18 cellular contexts compared by ENCODE assay signal in the genomic region with DNA sequence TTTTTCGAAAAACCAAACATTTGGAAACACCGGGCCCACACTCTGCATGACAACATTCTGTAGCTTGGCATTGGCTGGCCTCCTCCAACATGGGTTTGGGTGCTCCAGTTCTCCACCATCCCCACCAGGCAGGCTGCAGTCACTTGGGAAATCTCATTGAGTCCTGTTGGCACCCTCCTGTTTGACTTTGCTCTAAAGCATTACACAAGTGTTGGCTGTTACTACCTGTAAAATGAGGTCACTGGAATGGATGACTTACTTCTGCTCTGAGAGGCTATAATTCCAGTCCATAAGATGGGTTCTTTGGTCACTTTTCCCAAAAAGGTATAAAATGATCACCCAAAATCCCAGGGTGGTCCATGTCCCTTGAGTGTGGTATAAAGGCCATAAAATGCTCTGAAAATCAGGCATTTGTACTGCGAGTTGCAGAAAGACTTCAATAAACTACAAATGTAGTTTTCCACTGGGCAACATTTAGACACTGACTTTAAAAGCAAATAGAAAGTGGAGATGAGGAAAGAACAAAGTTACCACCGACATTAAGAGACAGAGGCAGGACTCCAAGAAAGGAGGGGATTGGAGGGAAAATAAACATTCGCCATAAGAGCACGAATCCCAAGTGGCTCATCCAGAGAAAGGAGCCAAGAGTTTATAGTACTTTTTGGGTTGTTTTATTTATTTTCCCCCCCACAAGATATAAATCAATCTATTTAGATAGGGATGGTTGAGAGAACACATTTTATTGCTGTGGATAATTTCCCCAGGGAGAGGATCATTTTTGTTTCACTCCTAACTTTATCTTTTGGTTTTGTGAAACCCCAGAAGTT.
DNase-seq lines count a peak whose midpoint lies in the region; ATAC-seq and TF ChIP-seq lines count a peak whose summit lies in the region.
"Had no signal": no experiment of that assay in that cellular context is flagged by ENCODE, and none has a peak within 500 bp of the region (broad histone marks: within the 10 kb centered on the region; RNA-seq: fewer than 3 reads in every experiment).

No MANE protein-coding gene starts in this region.

- H3K79me2 ChIP-seq in neural cell (replicated peaks; ENCODE audit: insufficient read depth, low read length) = no peaks in the 10 kb centered on the region
- H3K79me2 ChIP-seq in neural progenitor cell (ENCODE audit: low read depth) = no peaks in the 10 kb centered on the region

- WGBS in aorta, 2 donors = 28 to 40% methylated on average over 6 of the region's 6 CpGs

- no peaks in the 10 kb centered on the region for H3K9me2 ChIP-seq in neural cell (ENCODE audit: insufficient read depth, low read length)

- H3K4me3 Mint-ChIP-seq in T-cell (no peak overlapping the region), neural progenitor cell (no peak overlapping the region)
- H3K4me3 Mint-ChIP-seq: activated B cell treated with CpG ODN at 0.5 μM for 24 hours had no signal

- intact Hi-C loops in Right ventricle myocardium superior (cut with DNase I) (no loop called here), left cardiac atrium (cut with DNase I) (no loop called here), aorta (cut with DNase I) (no loop called here)

- peaks cover 2% of the 10 kb centered on the region in 2 donors for H3K4me1 ChIP-seq in aorta (ENCODE audit: control insufficient read depth in 1 of 2, insufficient read depth in 2 of 2, low read length in 2 of 2)
- peaks cover 23% of the 10 kb centered on the region for H3K4me1 ChIP-seq in neural progenitor cell

- H3K27ac ChIP-seq in neural cell (ENCODE audit: low read length) (peak overlapping the region; percentile 73), aorta (ENCODE audit: low read depth in 1 of 2, low read length in 2 of 2) (no peak overlapping the region), neural progenitor cell (no peak overlapping the region)
- H3K27ac ChIP-seq: cardiac muscle cell had no signal

- DNase-seq in Right ventricle myocardium superior (no peak), left cardiac atrium (no peak), fibroblast of mammary gland (ENCODE audit: low read depth) (peak; percentile 49), aorta (no peak), T-cell (no peak), NCI-H748 (lab: John Stamatoyannopoulos, UW; ENCODE audit: unreplicated experiment) (no peak), neural progenitor cell (ENCODE audit: low spot score) (no peak)
- DNase-seq: activated B cell treated with CpG ODN at 0.5 μM for 24 hours; activated CD8-positive, alpha-beta memory T cell treated with anti-CD3 and anti-CD28 coated beads, Interleukin-2, amount 50 U/mL, for 4 hours; Caco-2; MV-4-11; NCI-H345; PC-3; stimulated activated CD4-positive, alpha-beta T cell treated with anti-CD3 and anti-CD28 coated beads, Interleukin-4, amount 100 ng/mL, for 24 hours had no signal

- no peak overlapping the region for H3K4me3 ChIP-seq in fibroblast of mammary gland (ENCODE audit: control insufficient read depth, low read depth, low read length)
- H3K4me3 ChIP-seq in neural cell (ENCODE audit: low read length) = no peak overlapping the region
- H3K4me3 ChIP-seq in aorta (ENCODE audit: low read length in 2 of 2) = no peak overlapping the region
- H3K4me3 ChIP-seq in neural progenitor cell = no peak overlapping the region
- H3K4me3 ChIP-seq: cardiac muscle cell had no signal

- no peak for TF ChIP-seq RAD21 in neural cell (conservative IDR thresholded peaks at IDR 0.05)

- H3K27me3 Mint-ChIP-seq in T-cell (peaks cover 0 to 4% of the 10 kb centered on the region in 2 donors), neural progenitor cell (ENCODE audit: insufficient read depth, low read depth) (peaks cover 9% of the 10 kb centered on the region)
- H3K27me3 Mint-ChIP-seq: activated B cell treated with CpG ODN at 0.5 μM for 24 hours had no signal

- H3K36me3 ChIP-seq in neural cell (ENCODE audit: insufficient read depth, low read length) = no peaks in the 10 kb centered on the region
- no peaks in the 10 kb centered on the region for H3K36me3 ChIP-seq in aorta (ENCODE audit: control insufficient read depth in 1 of 2, insufficient read depth in 2 of 2, low read length in 1 of 2)
- H3K36me3 ChIP-seq in neural progenitor cell = no peaks in the 10 kb centered on the region
- H3K36me3 ChIP-seq: cardiac muscle cell, heart left ventricle had no signal

- H3K36me3 Mint-ChIP-seq in T-cell = no peaks in the 10 kb centered on the region
- no peaks in the 10 kb centered on the region for H3K36me3 Mint-ChIP-seq in neural progenitor cell

- POLR2A ChIA-PET in T-cell (lab: Charles Lee) = no interaction called here

- H3K27me3 ChIP-seq in neural cell (ENCODE audit: insufficient read depth, low read depth, low read length) (no peaks in the 10 kb centered on the region), aorta (ENCODE audit: control insufficient read depth in 1 of 2, insufficient read depth in 2 of 2, low read length in 1 of 2) (no peaks in the 10 kb centered on the region), neural progenitor cell (no peaks in the 10 kb centered on the region)
- H3K27me3 ChIP-seq: cardiac muscle cell, heart left ventricle had no signal

- H3F3A ChIP-seq in neural cell (ENCODE audit: insufficient read depth, low read length, poor library complexity, severe bottlenecking) (no peaks in the 10 kb centered on the region), neural progenitor cell (ENCODE audit: low read depth) (peaks cover 9% of the 10 kb centered on the region)

- H4K20me1 ChIP-seq in neural cell (ENCODE audit: insufficient read depth) (no peaks in the 10 kb centered on the region), neural progenitor cell (ENCODE audit: low read depth) (no peaks in the 10 kb centered on the region)

- H3K9me3 Mint-ChIP-seq in T-cell = peaks cover 0 to 25% (median 7%) of the 10 kb centered on the region in 3 donors
- H3K9me3 Mint-ChIP-seq in neural progenitor cell = no peaks in the 10 kb centered on the region
- H3K9me3 Mint-ChIP-seq: activated B cell treated with CpG ODN at 0.5 μM for 24 hours had no signal

- no peak for TF ChIP-seq CTCF in fibroblast of mammary gland (conservative IDR thresholded peaks at IDR 0.05; ENCODE audit: control insufficient read depth, insufficient read depth, low read depth, low read length)
- no peak for TF ChIP-seq CTCF in neural cell (IDR thresholded peaks at IDR 0.05; ENCODE audit: poor library complexity, severe bottlenecking)
- no peak for TF ChIP-seq CTCF in neural progenitor cell (IDR thresholded peaks at IDR 0.05)

- H3K9me3 ChIP-seq in neural cell (ENCODE audit: low read length) (no peaks in the 10 kb centered on the region), aorta (ENCODE audit: control insufficient read depth, low read length) (no peaks in the 10 kb centered on the region), neural progenitor cell (ENCODE audit: low read depth) (no peaks in the 10 kb centered on the region)
- H3K9me3 ChIP-seq: Caco-2, heart left ventricle had no signal

- H3K9ac ChIP-seq in neural cell (ENCODE audit: low read length) = no peak overlapping the region
- no peak overlapping the region for H3K9ac ChIP-seq in neural progenitor cell

- TF ChIP-seq EP300 in neural cell (conservative IDR thresholded peaks at IDR 0.05; ENCODE audit: poor library complexity, severe bottlenecking) = no peak

- H3K4me2 ChIP-seq in neural cell (ENCODE audit: low read length) = no peak overlapping the region
- H3K4me2 ChIP-seq in neural progenitor cell = no peak overlapping the region

- H2AFZ ChIP-seq in neural cell (ENCODE audit: low read depth, low read length) (no peak overlapping the region), neural progenitor cell (replicated peaks) (no peak overlapping the region)

- H3K4me1 Mint-ChIP-seq in T-cell (no peaks in the 10 kb centered on the region), neural progenitor cell (peaks cover 32% of the 10 kb centered on the region)
- H3K4me1 Mint-ChIP-seq: activated B cell treated with CpG ODN at 0.5 μM for 24 hours had no signal

- ATAC-seq in Right ventricle myocardium superior (ENCODE audit: poor library complexity) (peak; percentile 27), left cardiac atrium (no peak), aorta (ENCODE audit: low FRiP score) (peak; percentile 24), T-cell (replicated peaks in 1 of 4) (no peak)
- ATAC-seq: activated naive CD4-positive, alpha-beta T cell treated with anti-CD3 and anti-CD28 coated beads, Interleukin-2, amount 50 U/mL, for 72 hours; PC-3 had no signal

- H3K27ac Mint-ChIP-seq in T-cell = no peak overlapping the region
- no peak overlapping the region for H3K27ac Mint-ChIP-seq in neural progenitor cell
- H3K27ac Mint-ChIP-seq: activated B cell treated with CpG ODN at 0.5 μM for 24 hours; activated naive CD4-positive, alpha-beta T cell treated with anti-CD3 and anti-CD28 coated beads, Interleukin-2, amount 50 U/mL, for 72 hours had no signal

- CTCF ChIA-PET in T-cell (lab: Charles Lee) = no interaction called here

TF ChIP-seq in neural cell, 6 proteins besides CTCF, POLR2A, EP300 and RAD21 (continues in another document):
- TF ChIP-seq MXI1 (conservative IDR thresholded peaks at IDR 0.05; ENCODE audit: poor library complexity, severe bottlenecking) (no peak), SMC3 (conservative IDR thresholded peaks at IDR 0.05; ENCODE audit: poor library complexity) (no peak), TAF1 (IDR thresholded peaks at IDR 0.05; ENCODE audit: low read depth) (no peak), POLR2AphosphoS5 (IDR thresholded peaks at IDR 0.05) (no peak)
- TF ChIP-seq, protein P1, sequence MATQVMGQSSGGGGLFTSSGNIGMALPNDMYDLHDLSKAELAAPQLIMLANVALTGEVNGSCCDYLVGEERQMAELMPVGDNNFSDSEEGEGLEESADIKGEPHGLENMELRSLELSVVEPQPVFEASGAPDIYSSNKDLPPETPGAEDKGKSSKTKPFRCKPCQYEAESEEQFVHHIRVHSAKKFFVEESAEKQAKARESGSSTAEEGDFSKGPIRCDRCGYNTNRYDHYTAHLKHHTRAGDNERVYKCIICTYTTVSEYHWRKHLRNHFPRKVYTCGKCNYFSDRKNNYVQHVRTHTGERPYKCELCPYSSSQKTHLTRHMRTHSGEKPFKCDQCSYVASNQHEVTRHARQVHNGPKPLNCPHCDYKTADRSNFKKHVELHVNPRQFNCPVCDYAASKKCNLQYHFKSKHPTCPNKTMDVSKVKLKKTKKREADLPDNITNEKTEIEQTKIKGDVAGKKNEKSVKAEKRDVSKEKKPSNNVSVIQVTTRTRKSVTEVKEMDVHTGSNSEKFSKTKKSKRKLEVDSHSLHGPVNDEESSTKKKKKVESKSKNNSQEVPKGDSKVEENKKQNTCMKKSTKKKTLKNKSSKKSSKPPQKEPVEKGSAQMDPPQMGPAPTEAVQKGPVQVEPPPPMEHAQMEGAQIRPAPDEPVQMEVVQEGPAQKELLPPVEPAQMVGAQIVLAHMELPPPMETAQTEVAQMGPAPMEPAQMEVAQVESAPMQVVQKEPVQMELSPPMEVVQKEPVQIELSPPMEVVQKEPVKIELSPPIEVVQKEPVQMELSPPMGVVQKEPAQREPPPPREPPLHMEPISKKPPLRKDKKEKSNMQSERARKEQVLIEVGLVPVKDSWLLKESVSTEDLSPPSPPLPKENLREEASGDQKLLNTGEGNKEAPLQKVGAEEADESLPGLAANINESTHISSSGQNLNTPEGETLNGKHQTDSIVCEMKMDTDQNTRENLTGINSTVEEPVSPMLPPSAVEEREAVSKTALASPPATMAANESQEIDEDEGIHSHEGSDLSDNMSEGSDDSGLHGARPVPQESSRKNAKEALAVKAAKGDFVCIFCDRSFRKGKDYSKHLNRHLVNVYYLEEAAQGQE (IDR thresholded peaks at IDR 0.05; ENCODE audit: borderline replicate concordance) = no peak

Comparison
In these comparisons a context has a peak if more than half of its experiments do, and no peak if none do; other contexts are left out.
1. ATAC-seq: peak in Right ventricle myocardium superior (single experiment) and aorta (single experiment); none in left cardiac atrium (0 of 2) and T-cell (0 of 4).